ENCODE assay signal across 8 cellular contexts in the genomic region with DNA sequence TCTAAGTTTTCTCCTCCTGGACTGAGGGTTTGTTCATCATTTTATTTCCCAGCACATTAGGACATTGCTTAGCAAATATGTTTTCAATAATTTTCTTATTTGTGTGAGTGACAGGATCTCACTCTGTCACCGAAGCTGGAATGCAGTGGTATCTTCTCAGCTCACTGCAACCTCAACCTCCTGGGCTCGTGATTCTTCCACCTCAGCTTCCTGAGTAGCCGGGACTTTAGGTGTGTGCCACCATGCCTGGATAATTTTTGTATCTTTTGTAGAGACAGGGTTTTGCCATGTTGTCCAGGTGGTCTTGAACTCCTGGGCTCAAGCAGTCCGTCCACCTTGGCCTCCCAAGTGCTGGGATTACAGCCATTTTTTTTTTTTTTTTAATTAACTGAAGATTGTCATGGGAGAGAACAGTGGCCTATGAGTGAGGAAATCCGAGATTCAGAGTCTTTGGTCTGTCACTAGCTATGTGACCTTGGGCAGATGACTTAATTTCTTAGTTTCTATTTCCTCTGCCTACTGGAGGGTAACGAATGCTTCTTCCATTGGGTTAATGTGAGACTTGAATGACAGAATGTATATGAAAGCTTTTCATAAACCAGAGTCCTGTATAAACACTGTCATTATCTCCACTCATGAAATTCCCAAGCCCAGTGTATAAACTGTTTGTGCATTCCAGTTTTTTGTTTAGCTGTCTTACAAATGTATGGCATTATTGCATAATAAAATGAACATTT. TPM values are rescaled to one million over a fixed set of nuclear protein-coding genes. Genes with fewer than 3 reads are reported as not detected.
DNase-seq lines count a peak whose midpoint lies in the region; ATAC-seq and TF ChIP-seq lines count a peak whose summit lies in the region.

No MANE protein-coding gene starts in this region.

- peak overlapping the region; percentile 64 for H3K4me2 ChIP-seq in OCI-LY3 (ENCODE audit: low read length)

- H4K20me1 ChIP-seq in OCI-LY3 (ENCODE audit: insufficient read depth, low read length): peaks cover 30% of the 10 kb centered on the region

- H3K4me1 Mint-ChIP-seq in stimulated activated naive CD8-positive, alpha-beta T cell treated with anti-CD3 and anti-CD28 coated beads, Interleukin-15, amount 100 ng/mL, for 72 hours: peaks cover 60% of the 10 kb centered on the region

- peaks cover 40% of the 10 kb centered on the region for H3K4me1 ChIP-seq in OCI-LY3 (ENCODE audit: low read length)

- H3K9ac ChIP-seq in OCI-LY3 (ENCODE audit: low read length): no peak overlapping the region

- H3K27ac ChIP-seq in OCI-LY3 (ENCODE audit: low read length): no peak overlapping the region

- peaks cover 12% of the 10 kb centered on the region for H3K79me2 ChIP-seq in OCI-LY3 (ENCODE audit: low read length)

- H3K27ac Mint-ChIP-seq in activated naive CD4-positive, alpha-beta T cell treated with anti-CD3 and anti-CD28 coated beads, Interleukin-2, amount 50 U/mL, for 72 hours: peak overlapping the region; percentile 17 to 46
- H3K27ac Mint-ChIP-seq in stimulated activated naive CD8-positive, alpha-beta T cell treated with anti-CD3 and anti-CD28 coated beads, Interleukin-15, amount 100 ng/mL, for 72 hours: peak overlapping the region; percentile 8 to 85

- no peaks in the 10 kb centered on the region for H3K27me3 Mint-ChIP-seq in stimulated activated naive CD8-positive, alpha-beta T cell treated with anti-CD3 and anti-CD28 coated beads, Interleukin-15, amount 100 ng/mL, for 72 hours

- H3K36me3 ChIP-seq in OCI-LY3 (replicated peaks; ENCODE audit: low read depth, low read length): no peaks in the 10 kb centered on the region

- H3K4me3 ChIP-seq in OCI-LY3 (ENCODE audit: low read length): peak overlapping the region; percentile 40

- H3K27me3 ChIP-seq in OCI-LY3 (ENCODE audit: low read depth, low read length): no peaks in the 10 kb centered on the region

- no peaks in the 10 kb centered on the region for H3K9me3 ChIP-seq in OCI-LY3 (ENCODE audit: insufficient read depth, low read length)

- peak; percentile 63 to 87 for ATAC-seq in activated naive CD4-positive, alpha-beta T cell treated with anti-CD3 and anti-CD28 coated beads, Interleukin-2, amount 50 U/mL, for 72 hours
- ATAC-seq in HG02763 (IDR thresholded peaks at IDR 0.05; ENCODE audit: unreplicated experiment): peak; percentile 83
- ATAC-seq in stimulated activated naive CD8-positive, alpha-beta T cell treated with anti-CD3 and anti-CD28 coated beads, Interleukin-15, amount 100 ng/mL, for 72 hours: peak; percentile 90

- no peak for TF ChIP-seq CTCF in OCI-LY3 (IDR thresholded peaks at IDR 0.05; ENCODE audit: low read depth, low read length)

- H3K9me3 Mint-ChIP-seq in activated naive CD4-positive, alpha-beta T cell treated with anti-CD3 and anti-CD28 coated beads, Interleukin-2, amount 50 U/mL, for 72 hours: peaks cover 0 to 3% of the 10 kb centered on the region in 2 donors
- no peaks in the 10 kb centered on the region for H3K9me3 Mint-ChIP-seq in stimulated activated naive CD8-positive, alpha-beta T cell treated with anti-CD3 and anti-CD28 coated beads, Interleukin-15, amount 100 ng/mL, for 72 hours

- peak overlapping the region; percentile 47 to 60 for H3K4me3 Mint-ChIP-seq in stimulated activated naive CD8-positive, alpha-beta T cell treated with anti-CD3 and anti-CD28 coated beads, Interleukin-15, amount 100 ng/mL, for 72 hours

- no peak overlapping the region for H2AFZ ChIP-seq in OCI-LY3 (ENCODE audit: low read depth, low read length)

- no peak for DNase-seq in activated naive CD4-positive, alpha-beta T cell treated with anti-CD3 and anti-CD28 coated beads, Interleukin-2, amount 50 U/mL, for 72 hours (ENCODE audit: low spot score in 2 of 2)
- no peak for DNase-seq in activated naive CD4-positive, alpha-beta T cell (lab: John Stamatoyannopoulos, UW)
- no peak for DNase-seq in stimulated activated naive CD8-positive, alpha-beta T cell treated with anti-CD3 and anti-CD28 coated beads, Interleukin-15, amount 100 ng/mL, for 72 hours
- DNase-seq in LoVo (ENCODE audit: low spot score): no peak
- DNase-seq in cerebellar cortex (ENCODE audit: low spot score): no peak
- no peak for DNase-seq in NCI-H146 (lab: John Stamatoyannopoulos, UW)

- no peaks in the 10 kb centered on the region for H3K36me3 Mint-ChIP-seq in activated naive CD4-positive, alpha-beta T cell treated with anti-CD3 and anti-CD28 coated beads, Interleukin-2, amount 50 U/mL, for 72 hours

RNA-seq across cellular contexts. Expression of gene MOB1B, which starts 23.9 kb away (rescaled TPM):
- 10 to 100 TPM; 15.7 to 29.2 TPM for total RNA-seq in activated naive CD4-positive, alpha-beta T cell treated with anti-CD3 and anti-CD28 coated beads, Interleukin-2, amount 50 U/mL, for 72 hours
